10 cellular contexts compared by ENCODE assay signal in the genomic region with DNA sequence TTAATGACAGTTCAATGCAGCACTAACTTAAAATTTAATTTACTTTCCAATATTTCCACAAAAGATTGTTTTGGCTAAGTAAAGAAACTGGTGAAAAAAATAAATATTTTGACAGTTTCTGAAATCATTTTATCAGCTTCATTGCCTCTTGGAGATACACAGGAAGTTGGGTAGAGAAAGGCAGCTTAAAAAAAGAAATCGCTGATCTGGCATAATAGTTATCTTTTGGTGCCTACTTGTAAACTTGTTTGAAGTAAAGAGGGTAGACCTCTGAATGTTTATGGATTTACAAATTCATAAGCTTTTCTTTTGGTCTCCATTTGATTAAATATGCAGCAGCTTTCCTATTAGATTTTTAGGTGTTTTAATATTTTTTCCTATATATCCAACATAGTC.
DNase-seq lines count a peak whose midpoint lies in the region; ATAC-seq, FAIRE-seq and TF ChIP-seq lines count a peak whose summit lies in the region.
"Had no signal": no experiment of that assay in that cellular context is flagged by ENCODE, and none has a peak within 500 bp of the region (broad histone marks: within the 10 kb centered on the region; RNA-seq: fewer than 3 reads in every experiment).

No MANE protein-coding gene starts in this region.

- TF ChIP-seq POLR2A in K562 (conservative IDR thresholded peaks at IDR 0.05), result no peak

- TF ChIP-seq CTCF in OCI-LY3 (IDR thresholded peaks at IDR 0.05; ENCODE audit: low read depth, low read length) (no peak), K562 (IDR thresholded peaks at IDR 0.05 in 2 of 3, conservative IDR thresholded peaks at IDR 0.05 in 1 of 3; ENCODE audit: insufficient read depth in 2 of 3, low read depth in 1 of 3, low read length in 3 of 3) (no peak), GM10248 (IDR thresholded peaks at IDR 0.05; ENCODE audit: control extremely low read depth, extremely low read depth, low read depth, missing control alignments) (no peak)

- H3K27me3 ChIP-seq in OCI-LY3 (ENCODE audit: low read depth, low read length) (no peaks in the 10 kb centered on the region), K562 (ENCODE audit: control insufficient read depth in 2 of 2, insufficient read depth in 2 of 2, low read length in 2 of 2) (peaks cover 0 to 3% of the 10 kb centered on the region in 2 experiments; a peak in 3 of 5 replicates)
- H3K27me3 ChIP-seq: gastrocnemius medialis had no signal

- no peaks in the 10 kb centered on the region for H3K9me3 Mint-ChIP-seq in activated T-cell treated with anti-CD3 and anti-CD28 coated beads, Interleukin-2, amount 50 U/mL, for 24 hours
- no peaks in the 10 kb centered on the region for H3K9me3 Mint-ChIP-seq in stimulated activated memory B cell treated with anti-CD40 and anti-IgM and Interleukin-4, amounts not matched to agents 10 μg/mL and 1 μg/mL and 100 μg/mL, for 72 hours
- H3K9me3 Mint-ChIP-seq: nephron progenitor cell had no signal

- 6% methylated on average over 1 of the region's 1 CpG for WGBS in K562 (ENCODE audit: insufficient coverage, low coverage, missing lambda C conversion rate)

- H3K4me2 ChIP-seq in OCI-LY3 (ENCODE audit: low read length) (0 out of 2 replicates have a peak overlapping the region, but pooled peaks have one; percentile 99), K562 (ENCODE audit: insufficient read depth, low read length) (no peak overlapping the region)

- DNase-seq in activated T-cell treated with anti-CD3 and anti-CD28 coated beads, Interleukin-2, amount 50 U/mL, for 24 hours, result no peak
- DNase-seq in activated T-cell treated with anti-CD3 and anti-CD28 coated beads for 4 hours (no peak), K562 (ENCODE audit: extremely low read depth in 1 of 4, low spot score in 3 of 4) (no peak), SIG-M5 (lab: John Stamatoyannopoulos, UW) (no peak), GM10248 (ENCODE audit: extremely low spot score) (no peak), KG1 (lab: John Stamatoyannopoulos, UW) (no peak)
- DNase-seq: gastrocnemius medialis, nephron progenitor cell had no signal

- no peaks in the 10 kb centered on the region for H3K27me3 Mint-ChIP-seq in activated T-cell treated with anti-CD3 and anti-CD28 coated beads, Interleukin-2, amount 50 U/mL, for 24 hours
- no peaks in the 10 kb centered on the region for H3K27me3 Mint-ChIP-seq in stimulated activated memory B cell treated with anti-CD40 and anti-IgM and Interleukin-4, amounts not matched to agents 10 μg/mL and 1 μg/mL and 100 μg/mL, for 72 hours

- H4K20me1 ChIP-seq in OCI-LY3 (ENCODE audit: insufficient read depth, low read length), result no peaks in the 10 kb centered on the region
- H4K20me1 ChIP-seq in K562 (replicated peaks; ENCODE audit: control insufficient read depth, insufficient read depth, low read length), result peaks cover 5% of the 10 kb centered on the region

- POLR2A ChIA-PET in K562 (lab: Yijun Ruan, JAX) (interaction anchor here (0.6 to 1.0 kb wide), 2 partner anchors 14 to 42 kb away, joined by 3 read pairs; no protein-coding TSS in a partner anchor), GM10248 (lab: Yijun Ruan, JAX) (no interaction called here)

- H3K9ac ChIP-seq in OCI-LY3 (ENCODE audit: low read length) (no peak overlapping the region), K562 (ENCODE audit: insufficient read depth in 1 of 2, low read depth in 2 of 2, low read length in 2 of 2) (no peak overlapping the region)

- CTCF ChIA-PET in K562 (lab: Yijun Ruan, JAX; ENCODE audit: low intra/inter-chr PET ratio), result no interaction called here
- CTCF ChIA-PET in GM10248 (lab: Yijun Ruan, JAX), result interaction anchor here (1.8 to 2.2 kb wide), 2 partner anchors 13 to 14 kb away, joined by 5 to 9 read pairs; no protein-coding TSS in a partner anchor

- no peak for FAIRE-seq in K562 (lab: Jason Lieb, UNC)

- H3K36me3 ChIP-seq in OCI-LY3 (replicated peaks; ENCODE audit: low read depth, low read length), result peaks cover 38% of the 10 kb centered on the region
- H3K36me3 ChIP-seq in K562 (ENCODE audit: control insufficient read depth, insufficient read depth, low read length), result no peaks in the 10 kb centered on the region
- H3K36me3 ChIP-seq: gastrocnemius medialis had no signal

- no peak overlapping the region for H3K27ac ChIP-seq in OCI-LY3 (ENCODE audit: low read length)
- H3K27ac ChIP-seq in K562 (ENCODE audit: extremely low read depth, low read depth, low read length), result no peak overlapping the region
- H3K27ac ChIP-seq: gastrocnemius medialis had no signal

- no peak for TF ChIP-seq EP300 in K562 (IDR thresholded peaks at IDR 0.05; ENCODE audit: low read length)

- H3K4me3 Mint-ChIP-seq in activated T-cell treated with anti-CD3 and anti-CD28 coated beads, Interleukin-2, amount 50 U/mL, for 24 hours, result peak overlapping the region; percentile 78
- no peak overlapping the region for H3K4me3 Mint-ChIP-seq in stimulated activated memory B cell treated with anti-CD40 and anti-IgM and Interleukin-4, amounts not matched to agents 10 μg/mL and 1 μg/mL and 100 μg/mL, for 72 hours
- H3K4me3 Mint-ChIP-seq: nephron progenitor cell had no signal

- H3K4me1 ChIP-seq in OCI-LY3 (ENCODE audit: low read length) (peaks cover 52% of the 10 kb centered on the region), K562 (replicated peaks in 1 of 2; ENCODE audit: control insufficient read depth in 2 of 2, insufficient read depth in 2 of 2, low read length in 2 of 2) (peaks cover 4 to 6% of the 10 kb centered on the region in 2 experiments; a peak in 2 of 5 replicates)
- H3K4me1 ChIP-seq: gastrocnemius medialis had no signal

- H3K9me3 ChIP-seq in OCI-LY3 (ENCODE audit: insufficient read depth, low read length) (no peaks in the 10 kb centered on the region), K562 (replicated peaks; ENCODE audit: control insufficient read depth, insufficient read depth, low read depth, low read length) (no peaks in the 10 kb centered on the region)
- H3K9me3 ChIP-seq: gastrocnemius medialis had no signal

- H3K4me1 Mint-ChIP-seq in activated T-cell treated with anti-CD3 and anti-CD28 coated beads, Interleukin-2, amount 50 U/mL, for 24 hours (ENCODE audit: low read depth), result peaks cover 83% of the 10 kb centered on the region
- H3K4me1 Mint-ChIP-seq in stimulated activated memory B cell treated with anti-CD40 and anti-IgM and Interleukin-4, amounts not matched to agents 10 μg/mL and 1 μg/mL and 100 μg/mL, for 72 hours, result peaks cover 53% of the 10 kb centered on the region
- H3K4me1 Mint-ChIP-seq: nephron progenitor cell had no signal

- H3K27ac Mint-ChIP-seq in activated T-cell treated with anti-CD3 and anti-CD28 coated beads, Interleukin-2, amount 50 U/mL, for 24 hours, result peak overlapping the region; percentile 100
- peak overlapping the region; percentile 96 for H3K27ac Mint-ChIP-seq in stimulated activated memory B cell treated with anti-CD40 and anti-IgM and Interleukin-4, amounts not matched to agents 10 μg/mL and 1 μg/mL and 100 μg/mL, for 72 hours
- H3K27ac Mint-ChIP-seq: nephron progenitor cell had no signal

- no peaks in the 10 kb centered on the region for H3K9me1 ChIP-seq in K562 (ENCODE audit: control insufficient read depth, insufficient read depth, low read length)

- no peak for ATAC-seq in K562
- ATAC-seq in stimulated activated memory B cell treated with anti-CD40 and anti-IgM and Interleukin-4, amounts not matched to agents 10 μg/mL and 1 μg/mL and 100 μg/mL, for 72 hours, result no peak
- ATAC-seq: gastrocnemius medialis had no signal

- H3K36me3 Mint-ChIP-seq in activated T-cell treated with anti-CD3 and anti-CD28 coated beads, Interleukin-2, amount 50 U/mL, for 24 hours (ENCODE audit: low read depth), result peaks cover 67% of the 10 kb centered on the region
- peaks cover 21% of the 10 kb centered on the region for H3K36me3 Mint-ChIP-seq in stimulated activated memory B cell treated with anti-CD40 and anti-IgM and Interleukin-4, amounts not matched to agents 10 μg/mL and 1 μg/mL and 100 μg/mL, for 72 hours

- BruUV-seq in K562 (replicated peaks; lab: Mats Ljungman, UMichigan), result no TSS peak

- in situ Hi-C loops in K562 (cut with MboI), result no loop called here

- no peak overlapping the region for H2AFZ ChIP-seq in OCI-LY3 (ENCODE audit: low read depth, low read length)
- no peak overlapping the region for H2AFZ ChIP-seq in K562 (ENCODE audit: low read depth, low read length)

- H3K4me3 ChIP-seq in OCI-LY3 (ENCODE audit: low read length), result no peak overlapping the region
- H3K4me3 ChIP-seq in K562, result no peak overlapping the region

- intact Hi-C loops in K562 (cut with micrococcal nuclease), result no loop called here

- TF ChIP-seq RAD21 in K562 (CRISPR knock-in tag; conservative IDR thresholded peaks at IDR 0.05 in 1 of 2, IDR thresholded peaks at IDR 0.05 in 1 of 2), result no peak

- H3K79me2 ChIP-seq in OCI-LY3 (ENCODE audit: low read length) (peaks cover 69% of the 10 kb centered on the region), K562 (ENCODE audit: control insufficient read depth, insufficient read depth, low read length) (no peaks in the 10 kb centered on the region)

TF ChIP-seq in K562, 482 proteins besides CTCF, POLR2A, EP300 and RAD21 (continues in another document):
- no peak for TF ChIP-seq HDAC8 (tag; IDR thresholded peaks at IDR 0.05)
- TF ChIP-seq ZNF324 (CRISPR knock-in tag; IDR thresholded peaks at IDR 0.05), result no peak
- no peak for TF ChIP-seq FOXA1 (IDR thresholded peaks at IDR 0.05; ENCODE audit: borderline replicate concordance)
- TF ChIP-seq ZNF23 (CRISPR knock-in tag; IDR thresholded peaks at IDR 0.05), result no peak
- TF ChIP-seq MAFG (tag; conservative IDR thresholded peaks at IDR 0.05), result peak; percentile 85
- TF ChIP-seq RBM34 (IDR thresholded peaks at IDR 0.05; ENCODE audit: borderline replicate concordance, insufficient read depth, low read length), result no peak
- TF ChIP-seq PHF8 (IDR thresholded peaks at IDR 0.05; ENCODE audit: borderline replicate concordance, low read length), result no peak
- no peak for TF ChIP-seq ZZZ3 (IDR thresholded peaks at IDR 0.05)
- no peak for TF ChIP-seq NCOA1 (IDR thresholded peaks at IDR 0.05; ENCODE audit: low read depth)
- TF ChIP-seq TARDBP (IDR thresholded peaks at IDR 0.05), result no peak
- TF ChIP-seq RFX1 (IDR thresholded peaks at IDR 0.05), result no peak
- no peak for TF ChIP-seq PHB2 (IDR thresholded peaks at IDR 0.05; ENCODE audit: low read depth)
